Comparison of ENCODE assay signal across 8 cellular contexts in the genomic region with DNA sequence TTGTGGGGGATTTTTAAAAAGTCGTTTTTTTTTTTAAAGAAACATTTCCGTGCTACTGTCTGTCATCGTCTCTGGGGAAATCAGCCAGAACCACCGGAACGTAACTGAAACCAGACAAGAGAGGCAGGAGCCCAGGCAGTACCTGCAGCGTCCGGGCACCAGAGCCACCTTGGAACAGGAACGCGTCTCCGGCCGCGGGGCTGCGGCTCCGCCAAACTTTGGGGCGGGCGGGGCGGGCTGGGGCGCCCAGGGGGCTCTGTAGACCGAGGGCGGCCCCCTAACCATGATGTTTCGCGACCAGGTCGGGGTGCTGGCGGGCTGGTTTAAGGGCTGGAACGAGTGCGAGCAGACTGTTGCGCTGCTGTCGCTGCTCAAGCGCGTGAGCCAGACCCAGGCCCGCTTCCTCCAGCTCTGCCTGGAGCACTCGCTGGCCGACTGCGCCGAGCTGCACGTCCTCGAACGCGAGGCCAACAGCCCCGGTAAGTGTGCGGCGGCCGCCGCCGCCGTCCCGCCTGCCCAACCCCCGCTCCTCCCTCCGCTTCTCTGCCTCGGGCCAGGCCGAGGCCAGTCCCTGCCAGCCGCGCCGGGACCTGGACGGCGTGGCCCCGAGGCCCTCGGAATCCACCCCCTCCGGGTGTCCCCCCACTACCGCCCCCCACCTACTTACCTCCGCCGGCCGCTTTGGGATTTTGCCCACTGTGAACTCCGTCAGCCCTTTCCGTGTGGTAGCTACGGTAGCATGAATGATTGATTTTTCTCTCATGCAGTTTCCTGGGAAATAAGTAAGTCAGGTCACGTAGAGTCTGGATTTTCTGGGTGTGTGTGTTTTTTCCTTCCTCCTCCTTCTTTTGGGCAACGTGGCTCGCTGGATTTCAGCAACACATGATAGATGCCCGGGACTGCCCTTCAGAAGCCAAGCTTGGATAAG. TPM values are rescaled to one million over a fixed set of nuclear protein-coding genes. Genes with fewer than 3 reads are reported as not detected.
DNase-seq lines count a peak whose midpoint lies in the region; ATAC-seq and TF ChIP-seq lines count a peak whose summit lies in the region.

No MANE protein-coding gene starts in this region.

- peak overlapping the region; percentile 33; the same call in 1 of the 2 replicates for H3K9ac ChIP-seq in MM.1S (ENCODE audit: low read length)

- H4K20me1 ChIP-seq in MM.1S (ENCODE audit: insufficient read depth, low read length) = no peaks in the 10 kb centered on the region

- H3K9me2 ChIP-seq in MM.1S (replicated peaks; ENCODE audit: insufficient read depth, low read length) = no peaks in the 10 kb centered on the region

- H3K9me3 ChIP-seq in MM.1S (replicated peaks; ENCODE audit: insufficient read depth, low read length) = no peaks in the 10 kb centered on the region

- H3K4me3 ChIP-seq in GM12865 (ENCODE audit: low read depth, low read length) (peak overlapping the region; percentile 70), MM.1S (ENCODE audit: low read length) (peak overlapping the region; percentile 59)

- H3K9me3 Mint-ChIP-seq in activated CD8-positive, alpha-beta T cell treated with anti-CD3 and anti-CD28 coated beads for 36 hours = peaks cover 8% of the 10 kb centered on the region
- H3K9me3 Mint-ChIP-seq in effector memory CD8-positive, alpha-beta T cell = no peaks in the 10 kb centered on the region
- H3K9me3 Mint-ChIP-seq in stimulated activated effector memory CD8-positive, alpha-beta T cell treated with anti-CD3 and anti-CD28 coated beads, Interleukin-12 subunit alpha, Interleukin-12 subunit beta, amount 100 ng/mL, for 72 hours = peaks cover 5% of the 10 kb centered on the region

- H2AFZ ChIP-seq in MM.1S (ENCODE audit: low read length) = peak overlapping the region; percentile 48

- peak; percentile 14 for ATAC-seq in activated CD8-positive, alpha-beta T cell treated with anti-CD3 and anti-CD28 coated beads for 36 hours
- ATAC-seq in effector memory CD8-positive, alpha-beta T cell (replicated peaks) = peak; percentile 30
- ATAC-seq in stimulated activated effector memory CD8-positive, alpha-beta T cell treated with anti-CD3 and anti-CD28 coated beads, Interleukin-12 subunit alpha, Interleukin-12 subunit beta, amount 100 ng/mL, for 72 hours = peak; percentile 25
- ATAC-seq in HG02870 (IDR thresholded peaks at IDR 0.05; ENCODE audit: unreplicated experiment) (no peak), GM21526 (IDR thresholded peaks at IDR 0.05; ENCODE audit: low FRiP score, unreplicated experiment) (no peak)

- DNase-seq in GM12865 (ENCODE audit: low read depth) = peak; percentile 67
- DNase-seq in MM.1S = peak; percentile 30
- peak; percentile 60 for DNase-seq in activated CD8-positive, alpha-beta T cell treated with anti-CD3 and anti-CD28 coated beads for 36 hours
- DNase-seq in effector memory CD8-positive, alpha-beta T cell = peak; percentile 23 to 27 (median 26)
- DNase-seq in lung microvascular endothelial cell (ENCODE audit: low read depth in 2 of 2) = peak; percentile 52 to 66
- peak; percentile 17 to 63 for DNase-seq in stimulated activated effector memory CD8-positive, alpha-beta T cell treated with anti-CD3 and anti-CD28 coated beads, Interleukin-12 subunit alpha, Interleukin-12 subunit beta, amount 100 ng/mL, for 72 hours (ENCODE audit: low spot score in 2 of 2)

- H3K79me2 ChIP-seq in MM.1S (ENCODE audit: low read length) = no peaks in the 10 kb centered on the region

- TF ChIP-seq CTCF in GM12865 (IDR thresholded peaks at IDR 0.05; ENCODE audit: insufficient read depth, low read depth, low read length, missing control alignments) (no peak), MM.1S (IDR thresholded peaks at IDR 0.05; ENCODE audit: low read length) (no peak)
- no peak for TF ChIP-seq CTCF in activated CD8-positive, alpha-beta T cell treated with anti-CD3 and anti-CD28 coated beads for 36 hours (IDR thresholded peaks at IDR 0.05)

- CTCF ChIA-PET in activated CD8-positive, alpha-beta T cell treated with anti-CD3 and anti-CD28 coated beads for 36 hours (lab: Charles Lee) = interaction anchor here (0.7 to 8.5 kb wide), 18 partner anchors 12 to 238 kb away, joined by 3 to 247 read pairs (median 4); no protein-coding TSS in a partner anchor

- no peaks in the 10 kb centered on the region for H3K4me1 ChIP-seq in MM.1S (ENCODE audit: low read length)

- peak overlapping the region; percentile 84 for H3K4me3 Mint-ChIP-seq in activated CD8-positive, alpha-beta T cell treated with anti-CD3 and anti-CD28 coated beads for 36 hours
- H3K4me3 Mint-ChIP-seq in effector memory CD8-positive, alpha-beta T cell = peak overlapping the region; percentile 88 to 90
- peak overlapping the region; percentile 83 for H3K4me3 Mint-ChIP-seq in stimulated activated effector memory CD8-positive, alpha-beta T cell treated with anti-CD3 and anti-CD28 coated beads, Interleukin-12 subunit alpha, Interleukin-12 subunit beta, amount 100 ng/mL, for 72 hours

- no peaks in the 10 kb centered on the region for H3K27me3 ChIP-seq in MM.1S (replicated peaks; ENCODE audit: insufficient read depth, low read length)

- peaks cover 20% of the 10 kb centered on the region for H3K27me3 Mint-ChIP-seq in activated CD8-positive, alpha-beta T cell treated with anti-CD3 and anti-CD28 coated beads for 36 hours
- H3K27me3 Mint-ChIP-seq in effector memory CD8-positive, alpha-beta T cell = peaks cover 16 to 27% of the 10 kb centered on the region in 2 donors

- H3K27ac ChIP-seq in MM.1S (ENCODE audit: low read length) = peak overlapping the region; percentile 23; the same call in 1 of the 2 replicates

- H3K36me3 ChIP-seq in MM.1S (replicated peaks; ENCODE audit: insufficient read depth, low read length) = no peaks in the 10 kb centered on the region

- POLR2A ChIA-PET in activated CD8-positive, alpha-beta T cell treated with anti-CD3 and anti-CD28 coated beads for 36 hours (lab: Charles Lee) = interaction anchor here (0.5 to 3.9 kb wide), 11 partner anchors 15 to 313 kb away, joined by 3 to 21 read pairs (median 4); no protein-coding TSS in a partner anchor

- peaks cover 15% of the 10 kb centered on the region; the same call in 1 of the 2 replicates for H3F3A ChIP-seq in MM.1S (ENCODE audit: insufficient read depth, low read length)

- H3K36me3 Mint-ChIP-seq in activated CD8-positive, alpha-beta T cell treated with anti-CD3 and anti-CD28 coated beads for 36 hours (ENCODE audit: low read depth) = peaks cover 22% of the 10 kb centered on the region
- peaks cover 19% of the 10 kb centered on the region for H3K36me3 Mint-ChIP-seq in effector memory CD8-positive, alpha-beta T cell (ENCODE audit: insufficient read depth)
- H3K36me3 Mint-ChIP-seq in stimulated activated effector memory CD8-positive, alpha-beta T cell treated with anti-CD3 and anti-CD28 coated beads, Interleukin-12 subunit alpha, Interleukin-12 subunit beta, amount 100 ng/mL, for 72 hours = no peaks in the 10 kb centered on the region

- peak overlapping the region; percentile 86 for H3K27ac Mint-ChIP-seq in activated CD8-positive, alpha-beta T cell treated with anti-CD3 and anti-CD28 coated beads for 36 hours
- H3K27ac Mint-ChIP-seq in effector memory CD8-positive, alpha-beta T cell = peak overlapping the region in 1 of 2 donors; percentile 75
- H3K27ac Mint-ChIP-seq in stimulated activated effector memory CD8-positive, alpha-beta T cell treated with anti-CD3 and anti-CD28 coated beads, Interleukin-12 subunit alpha, Interleukin-12 subunit beta, amount 100 ng/mL, for 72 hours = no peak overlapping the region

- H3K4me1 Mint-ChIP-seq in activated CD8-positive, alpha-beta T cell treated with anti-CD3 and anti-CD28 coated beads for 36 hours (ENCODE audit: low read depth) = peaks cover 19% of the 10 kb centered on the region
- peaks cover 7 to 14% of the 10 kb centered on the region in 2 donors for H3K4me1 Mint-ChIP-seq in effector memory CD8-positive, alpha-beta T cell (ENCODE audit: low read depth in 2 of 2)
- H3K4me1 Mint-ChIP-seq in stimulated activated effector memory CD8-positive, alpha-beta T cell treated with anti-CD3 and anti-CD28 coated beads, Interleukin-12 subunit alpha, Interleukin-12 subunit beta, amount 100 ng/mL, for 72 hours = peaks cover 12% of the 10 kb centered on the region

- peak overlapping the region; percentile 77 for H3K4me2 ChIP-seq in MM.1S (ENCODE audit: low read depth, low read length)

- intact Hi-C loops in activated CD8-positive, alpha-beta T cell treated with anti-CD3 and anti-CD28 coated beads for 36 hours (cut with micrococcal nuclease) = loop anchor here (5.0 to 10.0 kb wide), 2 partner anchors 154 to 317 kb away; no protein-coding TSS in a partner anchor

RNA-seq across cellular contexts. Expression of gene SAMD4A, which starts 1.0 kb away (rescaled TPM):
- total RNA-seq in activated CD8-positive, alpha-beta T cell treated with anti-CD3 and anti-CD28 coated beads for 36 hours = 1 to 10 TPM; 4.5 to 4.9 TPM
- total RNA-seq in lung microvascular endothelial cell = 19.6 and 43.5 TPM in 2 replicates

RNA-seq across cellular contexts. Expression of gene CGRRF1, which starts 58.2 kb away (rescaled TPM):
- 10 to 100 TPM in 1 of 2 experiments, 1 to 10 TPM in 1; 9.6 to 10.0 TPM for total RNA-seq in activated CD8-positive, alpha-beta T cell treated with anti-CD3 and anti-CD28 coated beads for 36 hours
- 10.0 and 13.7 TPM in 2 replicates for total RNA-seq in lung microvascular endothelial cell

Comparison
In these comparisons a context has a peak if more than half of its experiments do, and no peak if none do; other contexts are left out.
1. ATAC-seq: peak in activated CD8-positive, alpha-beta T cell treated with anti-CD3 and anti-CD28 coated beads for 36 hours (single experiment), effector memory CD8-positive, alpha-beta T cell (single experiment) and stimulated activated effector memory CD8-positive, alpha-beta T cell treated with anti-CD3 and anti-CD28 coated beads, Interleukin-12 subunit alpha, Interleukin-12 subunit beta, amount 100 ng/mL, for 72 hours (single experiment); none in HG02870 (single experiment) and GM21526 (single experiment).
2. Peak in every context shown above with its lines, with median percentiles within 50 percentile points of each other: DNase-seq and H3K4me3 Mint-ChIP-seq.